12 cellular contexts compared by ENCODE assay signal in the genomic region with DNA sequence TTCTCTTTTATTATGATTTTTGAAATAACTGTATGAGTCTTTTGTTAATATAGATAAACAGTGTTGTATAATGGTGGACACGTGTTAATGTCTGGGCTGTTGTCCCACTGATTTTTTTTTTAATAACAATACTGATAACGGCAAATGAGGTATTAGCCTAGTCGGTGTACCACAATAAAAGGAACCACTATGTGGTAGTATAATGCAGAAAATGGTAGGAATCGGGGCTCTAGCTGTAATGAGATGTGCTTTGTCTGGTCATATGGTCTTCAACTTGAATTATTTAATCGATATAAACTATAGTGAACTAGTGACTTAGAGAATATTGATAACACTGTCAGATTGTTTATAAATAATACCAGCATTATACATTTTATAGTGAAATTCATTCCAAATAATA.
DNase-seq lines count a peak whose midpoint lies in the region; ATAC-seq and TF ChIP-seq lines count a peak whose summit lies in the region.
"Had no signal": no experiment of that assay in that cellular context is flagged by ENCODE, and none has a peak within 500 bp of the region (broad histone marks: within the 10 kb centered on the region; RNA-seq: fewer than 3 reads in every experiment).

No MANE protein-coding gene starts in this region.

- no peak overlapping the region for H3K27ac ChIP-seq in HCT116 (ENCODE audit: low read depth, low read length)

- DNase-seq in HCT116 (ENCODE audit: low read depth, low spot score): no peak
- peak; percentile 7 for DNase-seq in SK-MEL-5 (ENCODE audit: low read depth, low spot score)
- DNase-seq in fibroblast of pulmonary artery (ENCODE audit: low read depth): peak; percentile 72
- DNase-seq in retinal pigment epithelial cell (ENCODE audit: low read depth): no peak
- DNase-seq in EL: no peak
- no peak for DNase-seq in activated CD4-positive, alpha-beta T cell treated with anti-CD3 and anti-CD28 coated beads for 1 hour
- DNase-seq in medulla oblongata (ENCODE audit: extremely low spot score): no peak
- DNase-seq: activated CD4-positive, CD25-positive, alpha-beta regulatory T cell treated with anti-CD3 and anti-CD28 coated beads, Interleukin-2, amount 50 U/mL, for 72 hours; activated T-cell treated with anti-CD3 and anti-CD28 coated beads, Interleukin-2, amount 50 U/mL, for 4 hours; anterior cingulate cortex; NCI-H1694 treated with DMSO at 0.1 percent for 48 hours; T-cell had no signal

- H3K4me1 ChIP-seq in HCT116 (ENCODE audit: control insufficient read depth in 1 of 2, insufficient read depth in 2 of 2, low read length in 2 of 2): no peaks in the 10 kb centered on the region

- no peaks in the 10 kb centered on the region for H3K79me2 ChIP-seq in HCT116 (ENCODE audit: insufficient read depth, low read length)

- H3K4me3 ChIP-seq in HCT116 (replicated peaks in 1 of 2; ENCODE audit: low read depth in 1 of 2, low read length in 2 of 2): no peak overlapping the region
- no peak overlapping the region for H3K4me3 ChIP-seq in fibroblast of pulmonary artery (replicated peaks; ENCODE audit: low read depth, low read length)
- no peak overlapping the region for H3K4me3 ChIP-seq in retinal pigment epithelial cell (ENCODE audit: low read length)

- H3K36me3 ChIP-seq in HCT116 (ENCODE audit: control insufficient read depth in 1 of 2, insufficient read depth in 2 of 2, low read length in 2 of 2): no peaks in the 10 kb centered on the region

- RAD21 ChIA-PET in HCT116 (lab: Charles Lee; ENCODE audit: low non-redundant PET in 1 of 2, low total read pairs in 2 of 2, uncharacterized antibody in 2 of 2, unreplicated experiment in 2 of 2): no interaction called here

- H3K9me3 ChIP-seq in HCT116 (ENCODE audit: control insufficient read depth in 1 of 2, insufficient read depth in 1 of 2, low read depth in 1 of 2, low read length in 2 of 2): no peaks in the 10 kb centered on the region

- H3K27me3 ChIP-seq in HCT116 (ENCODE audit: insufficient read depth, low read length): no peaks in the 10 kb centered on the region

- H4K20me1 ChIP-seq in HCT116 (ENCODE audit: insufficient read depth): no peaks in the 10 kb centered on the region

- in situ Hi-C loops in SK-MEL-5 (cut with HindIII; ENCODE audit: low pct_unique_long_range_greater_than_20kb, low sequenced_read_pairs): no loop called here

- intact Hi-C loops in HCT116 (cut with micrococcal nuclease): no loop called here

- ATAC-seq in HCT116: no peak
- ATAC-seq: activated T-cell treated with anti-CD3 and anti-CD28 coated beads, Interleukin-2, amount 50 U/mL, for 4 hours; T-cell had no signal

- no peak for TF ChIP-seq POLR2A in HCT116 (IDR thresholded peaks at IDR 0.05; ENCODE audit: borderline replicate concordance, extremely low read depth, insufficient read depth, insufficient read length)

- CTCF ChIA-PET in HCT116 (lab: Charles Lee): no interaction called here

- POLR2A ChIA-PET in HCT116 (lab: Charles Lee): no interaction called here

- peak; percentile 32 for TF ChIP-seq RAD21 in HCT116 (IDR thresholded peaks at IDR 0.05; ENCODE audit: low read depth)

- TF ChIP-seq CTCF in HCT116 (IDR thresholded peaks at IDR 0.05 in 2 of 3, conservative IDR thresholded peaks at IDR 0.05 in 1 of 3; ENCODE audit: borderline replicate concordance in 1 of 3, insufficient read depth in 1 of 3, low read depth in 2 of 3, low read length in 2 of 3): 0 out of 6 replicates have a peak, but pooled peaks of 2 of the 3 experiments have one; percentile 7 to 9
- TF ChIP-seq CTCF in fibroblast of pulmonary artery (IDR thresholded peaks at IDR 0.05; ENCODE audit: low read length, missing control alignments): peak; percentile 40
- TF ChIP-seq CTCF in retinal pigment epithelial cell (conservative IDR thresholded peaks at IDR 0.05; ENCODE audit: low read depth, low read length): peak; percentile 31

- no peak overlapping the region for H2AFZ ChIP-seq in HCT116 (ENCODE audit: low read depth, low read length, poor library complexity, severe bottlenecking)

- no peak overlapping the region for H3K9ac ChIP-seq in HCT116 (ENCODE audit: low read length)

- no TSS peak for BruUV-seq in HCT116 (replicated peaks; lab: Mats Ljungman, UMichigan)

- no peak overlapping the region for H3K4me2 ChIP-seq in HCT116 (ENCODE audit: low read length)

- no peaks in the 10 kb centered on the region for H3K9me2 ChIP-seq in HCT116 (ENCODE audit: insufficient read depth)

TF ChIP-seq in HCT116, 20 proteins besides CTCF, POLR2A, EP300 and RAD21:
- TF ChIP-seq EZH2phosphoT487 (IDR thresholded peaks at IDR 0.05; ENCODE audit: borderline replicate concordance) (no peak), CBX3 (IDR thresholded peaks at IDR 0.05; ENCODE audit: low read depth) (no peak), FOSL1 (IDR thresholded peaks at IDR 0.05; ENCODE audit: low read depth) (no peak), EGR1 (IDR thresholded peaks at IDR 0.05; ENCODE audit: low read depth) (no peak), ZFX (IDR thresholded peaks at IDR 0.05) (no peak), SRF (IDR thresholded peaks at IDR 0.05; ENCODE audit: low read depth) (no peak)
- TF ChIP-seq, protein P1, sequence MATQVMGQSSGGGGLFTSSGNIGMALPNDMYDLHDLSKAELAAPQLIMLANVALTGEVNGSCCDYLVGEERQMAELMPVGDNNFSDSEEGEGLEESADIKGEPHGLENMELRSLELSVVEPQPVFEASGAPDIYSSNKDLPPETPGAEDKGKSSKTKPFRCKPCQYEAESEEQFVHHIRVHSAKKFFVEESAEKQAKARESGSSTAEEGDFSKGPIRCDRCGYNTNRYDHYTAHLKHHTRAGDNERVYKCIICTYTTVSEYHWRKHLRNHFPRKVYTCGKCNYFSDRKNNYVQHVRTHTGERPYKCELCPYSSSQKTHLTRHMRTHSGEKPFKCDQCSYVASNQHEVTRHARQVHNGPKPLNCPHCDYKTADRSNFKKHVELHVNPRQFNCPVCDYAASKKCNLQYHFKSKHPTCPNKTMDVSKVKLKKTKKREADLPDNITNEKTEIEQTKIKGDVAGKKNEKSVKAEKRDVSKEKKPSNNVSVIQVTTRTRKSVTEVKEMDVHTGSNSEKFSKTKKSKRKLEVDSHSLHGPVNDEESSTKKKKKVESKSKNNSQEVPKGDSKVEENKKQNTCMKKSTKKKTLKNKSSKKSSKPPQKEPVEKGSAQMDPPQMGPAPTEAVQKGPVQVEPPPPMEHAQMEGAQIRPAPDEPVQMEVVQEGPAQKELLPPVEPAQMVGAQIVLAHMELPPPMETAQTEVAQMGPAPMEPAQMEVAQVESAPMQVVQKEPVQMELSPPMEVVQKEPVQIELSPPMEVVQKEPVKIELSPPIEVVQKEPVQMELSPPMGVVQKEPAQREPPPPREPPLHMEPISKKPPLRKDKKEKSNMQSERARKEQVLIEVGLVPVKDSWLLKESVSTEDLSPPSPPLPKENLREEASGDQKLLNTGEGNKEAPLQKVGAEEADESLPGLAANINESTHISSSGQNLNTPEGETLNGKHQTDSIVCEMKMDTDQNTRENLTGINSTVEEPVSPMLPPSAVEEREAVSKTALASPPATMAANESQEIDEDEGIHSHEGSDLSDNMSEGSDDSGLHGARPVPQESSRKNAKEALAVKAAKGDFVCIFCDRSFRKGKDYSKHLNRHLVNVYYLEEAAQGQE (IDR thresholded peaks at IDR 0.05; ENCODE audit: low read depth): no peak
- TF ChIP-seq, protein P2, sequence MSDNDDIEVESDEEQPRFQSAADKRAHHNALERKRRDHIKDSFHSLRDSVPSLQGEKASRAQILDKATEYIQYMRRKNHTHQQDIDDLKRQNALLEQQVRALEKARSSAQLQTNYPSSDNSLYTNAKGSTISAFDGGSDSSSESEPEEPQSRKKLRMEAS (IDR thresholded peaks at IDR 0.05): no peak
- TF ChIP-seq, protein P3, sequence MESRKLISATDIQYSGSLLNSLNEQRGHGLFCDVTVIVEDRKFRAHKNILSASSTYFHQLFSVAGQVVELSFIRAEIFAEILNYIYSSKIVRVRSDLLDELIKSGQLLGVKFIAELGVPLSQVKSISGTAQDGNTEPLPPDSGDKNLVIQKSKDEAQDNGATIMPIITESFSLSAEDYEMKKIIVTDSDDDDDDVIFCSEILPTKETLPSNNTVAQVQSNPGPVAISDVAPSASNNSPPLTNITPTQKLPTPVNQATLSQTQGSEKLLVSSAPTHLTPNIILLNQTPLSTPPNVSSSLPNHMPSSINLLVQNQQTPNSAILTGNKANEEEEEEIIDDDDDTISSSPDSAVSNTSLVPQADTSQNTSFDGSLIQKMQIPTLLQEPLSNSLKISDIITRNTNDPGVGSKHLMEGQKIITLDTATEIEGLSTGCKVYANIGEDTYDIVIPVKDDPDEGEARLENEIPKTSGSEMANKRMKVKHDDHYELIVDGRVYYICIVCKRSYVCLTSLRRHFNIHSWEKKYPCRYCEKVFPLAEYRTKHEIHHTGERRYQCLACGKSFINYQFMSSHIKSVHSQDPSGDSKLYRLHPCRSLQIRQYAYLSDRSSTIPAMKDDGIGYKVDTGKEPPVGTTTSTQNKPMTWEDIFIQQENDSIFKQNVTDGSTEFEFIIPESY (IDR thresholded peaks at IDR 0.05; ENCODE audit: extremely low read depth, insufficient replicate concordance, low read length): no peak

Comparison
In these comparisons a context has a peak if more than half of its experiments do, and no peak if none do; other contexts are left out.
1. DNase-seq: peak in SK-MEL-5 (single experiment) and fibroblast of pulmonary artery (single experiment); none in HCT116 (single experiment), retinal pigment epithelial cell (single experiment), EL (single experiment), activated CD4-positive, alpha-beta T cell treated with anti-CD3 and anti-CD28 coated beads for 1 hour (single experiment) and medulla oblongata (single experiment).
2. Peak in every context shown above with its lines, with median percentiles within 50 percentile points of each other: CTCF ChIP-seq.